8 cellular contexts compared by ENCODE assay signal in genomic region chr6:27020553-27020880, GRCh38.
DNase-seq lines count a peak whose midpoint lies in the region; ATAC-seq and TF ChIP-seq lines count a peak whose summit lies in the region.

No MANE protein-coding gene starts in this region.

- no peaks in the 10 kb centered on the region for H3K4me1 ChIP-seq in rectal smooth muscle tissue (ENCODE audit: control insufficient read depth, insufficient read depth, low read length)

- ATAC-seq in activated B cell treated with CpG ODN at 0.5 μM for 24 hours (ENCODE audit: low read depth) (no peak), GM19455 (IDR thresholded peaks at IDR 0.05; ENCODE audit: unreplicated experiment) (no peak)

- peaks cover 19% of the 10 kb centered on the region for H3K9me3 Mint-ChIP-seq in activated B cell treated with CpG ODN at 0.5 μM for 24 hours

- H3K27ac ChIP-seq in rectal smooth muscle tissue (ENCODE audit: low read depth, low read length) = peak overlapping the region; percentile 92

- no peaks in the 10 kb centered on the region for H3K36me3 ChIP-seq in rectal smooth muscle tissue (ENCODE audit: control insufficient read depth, insufficient read depth, low read length)

- peaks cover 15% of the 10 kb centered on the region for H3K27me3 Mint-ChIP-seq in activated B cell treated with CpG ODN at 0.5 μM for 24 hours

- DNase-seq in GM12865 (ENCODE audit: low read depth) (no peak), activated B cell treated with CpG ODN at 0.5 μM for 24 hours (no peak), fibroblast of villous mesenchyme (ENCODE audit: low read depth) (no peak), NCI-H2029 treated with DMSO at 0.1 percent for 48 hours (lab: John Stamatoyannopoulos, UW) (no peak), NCI-H1092 treated with DMSO at 0.1 percent for 48 hours (lab: John Stamatoyannopoulos, UW) (no peak), RPMI8226 (no peak)

- POLR2A ChIA-PET in activated B cell treated with CpG ODN at 0.5 μM for 24 hours (lab: Charles Lee) = no interaction called here

- TF ChIP-seq CTCF in GM12865 (IDR thresholded peaks at IDR 0.05; ENCODE audit: insufficient read depth, low read depth, low read length, missing control alignments) (no peak), activated B cell treated with CpG ODN at 0.5 μM for 24 hours (IDR thresholded peaks at IDR 0.05) (no peak), fibroblast of villous mesenchyme (IDR thresholded peaks at IDR 0.05; ENCODE audit: insufficient read depth, low read depth, low read length) (no peak)

- H3K36me3 Mint-ChIP-seq in activated B cell treated with CpG ODN at 0.5 μM for 24 hours (ENCODE audit: low read depth) = no peaks in the 10 kb centered on the region

- H3K4me3 ChIP-seq in GM12865 (ENCODE audit: low read depth, low read length) (peak overlapping the region; percentile 47), fibroblast of villous mesenchyme (ENCODE audit: low read depth, low read length) (peak overlapping the region; percentile 85), rectal smooth muscle tissue (ENCODE audit: low read length) (peak overlapping the region; percentile 82)

- CTCF ChIA-PET in activated B cell treated with CpG ODN at 0.5 μM for 24 hours (lab: Charles Lee) = no interaction called here

- intact Hi-C loops in activated B cell treated with CpG ODN at 0.5 μM for 24 hours (cut with micrococcal nuclease) = no loop called here

- no peak overlapping the region for H3K27ac Mint-ChIP-seq in activated B cell treated with CpG ODN at 0.5 μM for 24 hours

- H3K27me3 ChIP-seq in rectal smooth muscle tissue (ENCODE audit: control insufficient read depth, insufficient read depth, low read length) = no peaks in the 10 kb centered on the region

- peaks cover 9% of the 10 kb centered on the region for H3K4me1 Mint-ChIP-seq in activated B cell treated with CpG ODN at 0.5 μM for 24 hours

- H3K9ac ChIP-seq in rectal smooth muscle tissue (ENCODE audit: low read length) = no peak overlapping the region

- peak overlapping the region; percentile 55 for H3K4me3 Mint-ChIP-seq in activated B cell treated with CpG ODN at 0.5 μM for 24 hours
